In genomic region chr12:46219892-46220655, GRCh38 we compare ENCODE assay signal across 8 cellular contexts. TPM values are rescaled to one million over a fixed set of nuclear protein-coding genes. Genes with fewer than 3 reads are reported as not detected.
A peak's percentile ranks its signal among the peaks of the same experiment; 100 is the strongest.
DNase-seq lines count a peak whose midpoint lies in the region; ATAC-seq lines count a peak whose summit lies in the region.

No MANE protein-coding gene starts in this region.

- H3K4me1 ChIP-seq in duodenal mucosa (ENCODE audit: control insufficient read depth in 1 of 2, insufficient read depth in 2 of 2, low read length in 2 of 2) (peaks cover 25 to 47% of the 10 kb centered on the region in 2 donors), rectal smooth muscle tissue (ENCODE audit: control insufficient read depth, insufficient read depth, low read length) (peaks cover 20% of the 10 kb centered on the region)

- intact Hi-C loops in activated CD4-positive, alpha-beta T cell treated with anti-CD3 and anti-CD28 coated beads, Interleukin-2, amount 10 ng/mL, durations not matched to agents 24 days and 14 days (cut with micrococcal nuclease): loop anchor here (1.0 to 10.0 kb wide), 8 partner anchors 11 to 1667 kb away; partner anchors contain the start of gene HDAC7

- H3K27ac Mint-ChIP-seq in activated CD4-positive, alpha-beta T cell treated with anti-CD3 and anti-CD28 coated beads, Interleukin-2, amount 10 ng/mL, durations not matched to agents 24 days and 14 days: peak overlapping the region; percentile 98

- H3K9me3 Mint-ChIP-seq in activated CD4-positive, alpha-beta T cell treated with anti-CD3 and anti-CD28 coated beads, Interleukin-2, amount 10 ng/mL, durations not matched to agents 24 days and 14 days: no peaks in the 10 kb centered on the region

- DNase-seq in NK-92 treated with Interleukin-12 subunit alpha and Interleukin-12 subunit beta, amount 100 ng/mL, for 24 hours (lab: John Stamatoyannopoulos, UW): peak; percentile 36
- DNase-seq in NK-92 (lab: John Stamatoyannopoulos, UW; ENCODE audit: unreplicated experiment): no peak
- DNase-seq in activated CD4-positive, alpha-beta T cell treated with anti-CD3 and anti-CD28 coated beads, Interleukin-2, amount 10 ng/mL, durations not matched to agents 24 days and 14 days: peak; percentile 93
- DNase-seq in DMS114 treated with DMSO at 0.1 percent for 48 hours (lab: John Stamatoyannopoulos, UW; ENCODE audit: unreplicated experiment): no peak
- no peak for DNase-seq in germinal center (ENCODE audit: low spot score)

- H3K27ac ChIP-seq in duodenal mucosa (ENCODE audit: low read depth, low read length): peak overlapping the region; percentile 1
- no peak overlapping the region for H3K27ac ChIP-seq in rectal smooth muscle tissue (ENCODE audit: low read depth, low read length)

- no peak overlapping the region for H3K9ac ChIP-seq in duodenal mucosa (ENCODE audit: low read depth in 1 of 2, low read length in 2 of 2)
- no peak overlapping the region for H3K9ac ChIP-seq in rectal smooth muscle tissue (ENCODE audit: low read length)

- H3K4me3 Mint-ChIP-seq in activated CD4-positive, alpha-beta T cell treated with anti-CD3 and anti-CD28 coated beads, Interleukin-2, amount 10 ng/mL, durations not matched to agents 24 days and 14 days: peak overlapping the region; percentile 79

- peaks cover 88% of the 10 kb centered on the region for H3K4me1 Mint-ChIP-seq in activated CD4-positive, alpha-beta T cell treated with anti-CD3 and anti-CD28 coated beads, Interleukin-2, amount 10 ng/mL, durations not matched to agents 24 days and 14 days

- no peaks in the 10 kb centered on the region for H3K27me3 Mint-ChIP-seq in activated CD4-positive, alpha-beta T cell treated with anti-CD3 and anti-CD28 coated beads, Interleukin-2, amount 10 ng/mL, durations not matched to agents 24 days and 14 days

- peaks cover 6 to 14% of the 10 kb centered on the region in 2 donors for H3K36me3 ChIP-seq in duodenal mucosa (ENCODE audit: control insufficient read depth in 1 of 2, insufficient read depth in 2 of 2, low read length in 2 of 2)
- no peaks in the 10 kb centered on the region for H3K36me3 ChIP-seq in rectal smooth muscle tissue (ENCODE audit: control insufficient read depth, insufficient read depth, low read length)

- H3K27me3 ChIP-seq in duodenal mucosa (ENCODE audit: control insufficient read depth in 1 of 2, insufficient read depth in 2 of 2, low read length in 2 of 2): no peaks in the 10 kb centered on the region
- H3K27me3 ChIP-seq in rectal smooth muscle tissue (ENCODE audit: control insufficient read depth, insufficient read depth, low read length): no peaks in the 10 kb centered on the region

- ATAC-seq in GM18861 (IDR thresholded peaks at IDR 0.05; ENCODE audit: unreplicated experiment): no peak

- H3K9me3 ChIP-seq in duodenal mucosa (ENCODE audit: control insufficient read depth in 1 of 2, low read length in 2 of 2): no peaks in the 10 kb centered on the region

- H3K4me3 ChIP-seq in duodenal mucosa (ENCODE audit: low read depth in 1 of 2, low read length in 2 of 2): peak overlapping the region in 1 of 2 donors; percentile 33
- peak overlapping the region; percentile 1 for H3K4me3 ChIP-seq in rectal smooth muscle tissue (ENCODE audit: low read length)

- H3K36me3 Mint-ChIP-seq in activated CD4-positive, alpha-beta T cell treated with anti-CD3 and anti-CD28 coated beads, Interleukin-2, amount 10 ng/mL, durations not matched to agents 24 days and 14 days (ENCODE audit: low read depth): peaks cover 69% of the 10 kb centered on the region

RNA-seq across cellular contexts. Expression of gene SLC38A1, which starts 48.8 kb away (rescaled TPM):
- total RNA-seq in activated CD4-positive, alpha-beta T cell treated with anti-CD3 and anti-CD28 coated beads, Interleukin-2, amount 10 ng/mL, durations not matched to agents 24 days and 14 days: 180 and 181 TPM in 2 replicates

Comparison
In these comparisons a context has a peak if more than half of its experiments do, and no peak if none do; other contexts are left out.
1. DNase-seq: peak in NK-92 treated with Interleukin-12 subunit alpha and Interleukin-12 subunit beta, amount 100 ng/mL, for 24 hours (single experiment) and activated CD4-positive, alpha-beta T cell treated with anti-CD3 and anti-CD28 coated beads, Interleukin-2, amount 10 ng/mL, durations not matched to agents 24 days and 14 days (single experiment); none in NK-92 (single experiment), DMS114 treated with DMSO at 0.1 percent for 48 hours (single experiment) and germinal center (single experiment).